ENCODE assay signal across 1 cellular context in genomic region chr12:116152268-116152667, GRCh38.
TF ChIP-seq lines count a peak whose summit lies in the region.

No MANE protein-coding gene starts in this region.

TF ChIP-seq in HEK293, 187 proteins besides CTCF, POLR2A, EP300 and RAD21 (continued from another document):
- TF ChIP-seq REST (tag by site-specific recombination; IDR thresholded peaks at IDR 0.05) (no peak), ZNF138 (tag by site-specific recombination; IDR thresholded peaks at IDR 0.05; ENCODE audit: borderline replicate concordance) (no peak), ZNF248 (tag by site-specific recombination; IDR thresholded peaks at IDR 0.05) (no peak), ZNF324 (tag by site-specific recombination; IDR thresholded peaks at IDR 0.05) (no peak), KLF10 (tag by site-specific recombination; IDR thresholded peaks at IDR 0.05) (no peak), ZNF549 (tag by site-specific recombination; IDR thresholded peaks at IDR 0.05) (no peak), PRDM6 (tag by site-specific recombination; IDR thresholded peaks at IDR 0.05) (peak; percentile 87), ZNF341 (tag by site-specific recombination; IDR thresholded peaks at IDR 0.05; ENCODE audit: low read depth) (no peak), OSR2 (tag by site-specific recombination; IDR thresholded peaks at IDR 0.05) (peak; percentile 30; the same call in 1 of the 2 replicates), ZNF391 (tag by site-specific recombination; IDR thresholded peaks at IDR 0.05; ENCODE audit: borderline replicate concordance, low read depth) (no peak), ZBTB6 (tag by site-specific recombination; IDR thresholded peaks at IDR 0.05) (no peak), ZNF501 (tag by site-specific recombination; IDR thresholded peaks at IDR 0.05) (no peak), BCL11B (tag by site-specific recombination; IDR thresholded peaks at IDR 0.05; ENCODE audit: low read depth) (no peak), ZBTB44 (tag by site-specific recombination; IDR thresholded peaks at IDR 0.05) (peak; percentile 74), ZNF157 (tag by site-specific recombination; IDR thresholded peaks at IDR 0.05) (no peak)
